Comparison of ENCODE assay signal across 15 cellular contexts in the genomic region with DNA sequence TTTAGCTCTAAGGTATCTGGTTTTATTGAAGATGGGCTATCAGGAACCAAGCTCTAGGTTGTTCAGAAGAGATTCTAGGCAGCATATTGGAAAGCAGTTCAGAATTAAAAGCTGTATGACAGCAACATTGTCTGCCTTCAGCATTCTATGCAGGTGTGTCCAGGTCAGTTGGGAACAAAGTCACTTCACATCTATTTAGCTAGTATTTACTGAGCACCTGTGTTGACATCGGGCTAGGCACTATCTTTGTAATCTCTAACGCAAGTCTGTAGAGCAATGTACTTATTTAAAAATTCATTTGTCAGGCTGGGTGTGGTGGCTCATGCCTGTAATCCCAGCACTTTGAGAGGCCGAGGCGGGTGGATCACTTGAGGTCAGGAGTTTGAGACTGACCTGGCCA.
"Had no signal": no experiment of that assay in that cellular context is flagged by ENCODE, and none has a peak within 500 bp of the region (broad histone marks: within the 10 kb centered on the region; RNA-seq: fewer than 3 reads in every experiment).

No MANE protein-coding gene starts in this region.

- H3K4me3 Mint-ChIP-seq: nephron had no signal

- H3K27ac Mint-ChIP-seq: nephron had no signal

- ATAC-seq: esophagus mucosa, SK-N-SH treated with all-trans-retinoic acid at 6 μM for 48 hours had no signal

- H3K9me3 ChIP-seq: sigmoid colon, tibial artery had no signal

- FAIRE-seq: colon, endometrium had no signal

- DNase-seq: activated CD4-positive, alpha-beta T cell treated with anti-CD3 and anti-CD28 coated beads for 4 hours; activated naive CD4-positive, alpha-beta T cell treated with Interleukin-2 at 50 U/mL for 16 hours; glutamatergic neuron; occipital lobe; sigmoid colon; stimulated activated CD4-positive, alpha-beta T cell treated with anti-CD3 and anti-CD28 coated beads, Interleukin-12 subunit alpha, Interleukin-12 subunit beta, amount 100 ng/mL, for 4 hours; stimulated activated CD4-positive, alpha-beta T cell treated with anti-CD3 and anti-CD28 coated beads, Interleukin-2, amount 100 ng/mL, for 24 hours; T-helper 1 cell; T1000; tibial artery had no signal

- H3K9me3 Mint-ChIP-seq: nephron had no signal

- H3K27me3 ChIP-seq: sigmoid colon, tibial artery had no signal

- H3K4me3 ChIP-seq: sigmoid colon, tibial artery had no signal
